Comparison of ENCODE assay signal across 18 cellular contexts in genomic region chr4:71765837-71766236, GRCh38. TPM values are rescaled to one million over a fixed set of nuclear protein-coding genes. Genes with fewer than 3 reads are reported as not detected.
DNase-seq lines count a peak whose midpoint lies in the region; ATAC-seq and TF ChIP-seq lines count a peak whose summit lies in the region.
"Had no signal": no experiment of that assay in that cellular context is flagged by ENCODE, and none has a peak within 500 bp of the region (broad histone marks: within the 10 kb centered on the region; RNA-seq: fewer than 3 reads in every experiment).

No MANE protein-coding gene starts in this region.

- H3K4me1 Mint-ChIP-seq in glutamatergic neuron (ENCODE audit: low read depth, unreplicated experiment), result no peaks in the 10 kb centered on the region
- H3K4me1 Mint-ChIP-seq: CD14-positive monocyte had no signal

- H3K9ac ChIP-seq in SK-N-MC (ENCODE audit: insufficient read length), result no peak overlapping the region
- H3K9ac ChIP-seq in smooth muscle cell (ENCODE audit: low read depth), result no peak overlapping the region
- H3K9ac ChIP-seq: KMS-11 had no signal

- H3K27me3 Mint-ChIP-seq in glutamatergic neuron (ENCODE audit: unreplicated experiment), result no peaks in the 10 kb centered on the region

- peak overlapping the region; percentile 24 for H3K4me2 ChIP-seq in smooth muscle cell
- H3K4me2 ChIP-seq: KMS-11 had no signal

- H3K27ac Mint-ChIP-seq in glutamatergic neuron (ENCODE audit: unreplicated experiment), result no peak overlapping the region
- H3K27ac Mint-ChIP-seq: CD14-positive monocyte had no signal

- peaks cover 6% of the 10 kb centered on the region for H3K4me1 ChIP-seq in smooth muscle cell (ENCODE audit: low read depth)

- no peak for ATAC-seq in HG02623 (IDR thresholded peaks at IDR 0.05; ENCODE audit: unreplicated experiment)
- ATAC-seq: HCT116 had no signal

- H4K20me1 ChIP-seq in smooth muscle cell (ENCODE audit: low read depth), result no peaks in the 10 kb centered on the region

- peaks cover 5% of the 10 kb centered on the region for H3K36me3 Mint-ChIP-seq in glutamatergic neuron (ENCODE audit: unreplicated experiment)
- H3K36me3 Mint-ChIP-seq: CD14-positive monocyte had no signal

- peak; percentile 2 for DNase-seq in NCI-H1105 treated with DMSO at 0.1 percent for 48 hours (lab: John Stamatoyannopoulos, UW)
- no peak for DNase-seq in NCI-H1105 (lab: John Stamatoyannopoulos, UW)
- no peak for DNase-seq in SK-N-MC (ENCODE audit: low read depth, low spot score)
- peak; percentile 20 for DNase-seq in epithelial cell of esophagus (ENCODE audit: low read depth)
- no peak for DNase-seq in smooth muscle cell (lab: John Stamatoyannopoulos, UW; ENCODE audit: unreplicated experiment)
- no peak for DNase-seq in AML-193 (lab: John Stamatoyannopoulos, UW)
- DNase-seq in glutamatergic neuron, result no peak
- DNase-seq: DMS79, NCI-H1436 treated with DMSO at 0.1 percent for 48 hours, NCI-H2029, NCI-H69, SIG-M5 had no signal

- no peaks in the 10 kb centered on the region for H3K27me3 ChIP-seq in smooth muscle cell (ENCODE audit: low read depth)

- H3K9me3 Mint-ChIP-seq in glutamatergic neuron (ENCODE audit: unreplicated experiment), result peaks cover 2% of the 10 kb centered on the region

- H3K9me3 ChIP-seq in SK-N-MC (ENCODE audit: low read depth, low read length), result no peaks in the 10 kb centered on the region
- no peaks in the 10 kb centered on the region for H3K9me3 ChIP-seq in smooth muscle cell (replicated peaks; ENCODE audit: low read depth)

- TF ChIP-seq CTCF in epithelial cell of esophagus (IDR thresholded peaks at IDR 0.05; ENCODE audit: insufficient read depth, low read depth, low read length, missing control alignments), result no peak
- no peak for TF ChIP-seq CTCF in smooth muscle cell (IDR thresholded peaks at IDR 0.05; ENCODE audit: borderline replicate concordance, insufficient read depth, poor library complexity, severe bottlenecking)
- TF ChIP-seq CTCF in glutamatergic neuron (IDR thresholded peaks at IDR 0.05; ENCODE audit: partially characterized antibody, unreplicated experiment), result no peak

- H3K4me3 Mint-ChIP-seq in glutamatergic neuron (ENCODE audit: unreplicated experiment), result no peak overlapping the region
- H3K4me3 Mint-ChIP-seq: CD14-positive monocyte had no signal

- H3K79me2 ChIP-seq in smooth muscle cell (ENCODE audit: low read depth), result no peaks in the 10 kb centered on the region

- peak overlapping the region; percentile 38; the same call in 1 of the 2 replicates for H3K27ac ChIP-seq in SK-N-MC
- peak overlapping the region; percentile 19 for H3K27ac ChIP-seq in smooth muscle cell (ENCODE audit: low read depth)
- H3K27ac ChIP-seq: 22Rv1, KMS-11, RWPE1 had no signal

- H3K4me3 ChIP-seq in SK-N-MC, result no peak overlapping the region
- H3K4me3 ChIP-seq in epithelial cell of esophagus (ENCODE audit: low read length), result no peak overlapping the region
- H3K4me3 ChIP-seq in smooth muscle cell, result no peak overlapping the region

- H3F3A ChIP-seq in smooth muscle cell (ENCODE audit: low read depth), result no peaks in the 10 kb centered on the region

- 41% methylated on average over 2 of the region's 2 CpGs for WGBS in smooth muscle cell (ENCODE audit: low lambda C conversion rate)

- no peaks in the 10 kb centered on the region for H3K36me3 ChIP-seq in SK-N-MC (ENCODE audit: insufficient read depth, low read length)
- no peaks in the 10 kb centered on the region for H3K36me3 ChIP-seq in smooth muscle cell (ENCODE audit: low read depth)

- H2AFZ ChIP-seq in smooth muscle cell (ENCODE audit: low read depth), result peak overlapping the region; percentile 69

RNA-seq across cellular contexts. Expression of gene GC, which starts 18.0 kb away (rescaled TPM):
- total RNA-seq in smooth muscle cell (0.18 and 0.58 TPM in 2 replicates), glutamatergic neuron (ENCODE audit: unreplicated experiment) (not detected)
- polyA plus RNA-seq in smooth muscle cell, result 0.24 and 0.34 TPM in 2 replicates
- polyA plus RNA-seq: CD14-positive monocyte had no signal

Comparison
In these comparisons a context has a peak if more than half of its experiments do, and no peak if none do; other contexts are left out.
1. DNase-seq: peak in NCI-H1105 treated with DMSO at 0.1 percent for 48 hours (single experiment) and epithelial cell of esophagus (single experiment); none in NCI-H1105 (single experiment), SK-N-MC (single experiment), smooth muscle cell (single experiment), AML-193 (0 of 2) and glutamatergic neuron (single experiment).